1 cellular context compared by ENCODE assay signal in the genomic region with DNA sequence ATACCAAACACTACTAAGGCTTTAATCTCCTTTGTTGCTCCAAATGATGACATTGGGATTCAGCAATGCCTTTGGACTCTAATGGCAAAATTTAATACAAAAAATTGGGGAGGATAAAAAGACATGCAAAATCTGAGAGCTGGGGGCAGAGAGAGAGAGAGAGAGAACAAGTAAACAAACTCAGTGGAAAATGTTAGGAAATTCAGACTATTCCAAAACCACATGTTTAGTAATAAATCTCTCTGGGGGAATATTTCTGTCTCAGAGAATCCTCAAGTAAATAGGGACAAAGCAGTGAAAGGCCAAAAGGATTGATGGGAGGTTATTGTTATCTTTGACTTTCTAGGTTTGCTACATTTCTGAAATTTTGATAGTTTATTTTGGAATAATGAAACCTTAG.
TF ChIP-seq lines count a peak whose summit lies in the region.

No MANE protein-coding gene starts in this region.

TF ChIP-seq in SK-N-SH treated with all-trans-retinoic acid at 6 μM for 48 hours, 23 proteins besides CTCF, POLR2A, EP300 and RAD21 (continued from another document):
- TF ChIP-seq, protein P1, sequence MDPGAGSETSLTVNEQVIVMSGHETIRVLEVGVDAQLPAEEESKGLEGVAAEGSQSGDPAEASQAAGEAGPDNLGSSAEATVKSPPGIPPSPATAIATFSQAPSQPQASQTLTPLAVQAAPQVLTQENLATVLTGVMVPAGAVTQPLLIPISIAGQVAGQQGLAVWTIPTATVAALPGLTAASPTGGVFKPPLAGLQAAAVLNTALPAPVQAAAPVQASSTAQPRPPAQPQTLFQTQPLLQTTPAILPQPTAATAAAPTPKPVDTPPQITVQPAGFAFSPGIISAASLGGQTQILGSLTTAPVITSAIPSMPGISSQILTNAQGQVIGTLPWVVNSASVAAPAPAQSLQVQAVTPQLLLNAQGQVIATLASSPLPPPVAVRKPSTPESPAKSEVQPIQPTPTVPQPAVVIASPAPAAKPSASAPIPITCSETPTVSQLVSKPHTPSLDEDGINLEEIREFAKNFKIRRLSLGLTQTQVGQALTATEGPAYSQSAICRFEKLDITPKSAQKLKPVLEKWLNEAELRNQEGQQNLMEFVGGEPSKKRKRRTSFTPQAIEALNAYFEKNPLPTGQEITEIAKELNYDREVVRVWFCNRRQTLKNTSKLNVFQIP (CRISPR knock-in tag; IDR thresholded peaks at IDR 0.05; ENCODE audit: borderline replicate concordance, low read depth), result no peak
- TF ChIP-seq ZFP3 (CRISPR knock-in tag; IDR thresholded peaks at IDR 0.05), result no peak
- TF ChIP-seq PATZ1 (CRISPR knock-in tag; IDR thresholded peaks at IDR 0.05; ENCODE audit: borderline replicate concordance), result no peak
- TF ChIP-seq GLIS3 (CRISPR knock-in tag; IDR thresholded peaks at IDR 0.05), result no peak
- no peak for TF ChIP-seq ZNF565 (CRISPR knock-in tag; conservative IDR thresholded peaks at IDR 0.05; ENCODE audit: low read depth)
- TF ChIP-seq ESRRG (CRISPR knock-in tag; IDR thresholded peaks at IDR 0.05), result no peak
- TF ChIP-seq CSDC2 (CRISPR knock-in tag; IDR thresholded peaks at IDR 0.05), result no peak
- no peak for TF ChIP-seq ZFP30 (CRISPR knock-in tag; IDR thresholded peaks at IDR 0.05)
- no peak for TF ChIP-seq ZNF70 (CRISPR knock-in tag; IDR thresholded peaks at IDR 0.05)
TF ChIP-seq in SK-N-SH treated with all-trans-retinoic acid at 6 μM for 48 hours: peak in this region for 0.
